10 cellular contexts compared by ENCODE assay signal in the genomic region with DNA sequence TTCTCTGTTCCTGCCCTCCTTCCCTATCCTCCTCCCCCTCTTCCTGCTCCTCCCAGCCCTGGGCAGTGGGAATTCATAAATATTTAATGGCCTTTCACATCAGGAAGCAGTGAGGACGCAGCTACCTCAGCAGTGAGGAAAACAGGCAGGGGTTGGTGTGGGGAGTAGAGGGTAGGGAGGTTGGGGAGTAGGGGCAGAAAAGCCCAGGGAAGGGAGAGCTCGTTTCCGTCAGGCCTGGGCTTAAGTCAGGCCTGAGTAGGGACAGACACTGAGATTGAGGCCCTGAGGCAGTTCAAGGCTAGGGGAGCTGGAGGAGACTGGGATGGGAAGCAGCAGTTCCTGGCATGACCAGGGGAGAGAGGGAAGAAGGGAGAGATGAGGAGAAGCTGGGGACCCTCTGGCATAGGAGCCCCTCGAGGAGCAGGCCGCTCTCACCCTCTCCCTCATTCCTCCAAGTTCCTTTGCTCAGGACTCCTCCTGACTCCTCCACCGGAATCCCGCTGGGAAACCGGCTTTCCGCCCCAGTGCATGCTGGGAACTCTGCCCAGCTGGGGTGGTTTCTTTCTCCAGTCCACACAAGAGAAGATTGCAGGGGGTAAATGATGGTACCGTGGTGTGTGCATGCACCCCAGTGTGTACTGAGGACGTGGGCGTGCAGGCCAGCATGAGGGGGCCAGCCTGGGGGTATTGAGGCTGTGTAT. TPM values are rescaled to one million over a fixed set of nuclear protein-coding genes. Genes with fewer than 3 reads are reported as not detected.
DNase-seq lines count a peak whose midpoint lies in the region; ATAC-seq and TF ChIP-seq lines count a peak whose summit lies in the region.
"Had no signal": no experiment of that assay in that cellular context is flagged by ENCODE, and none has a peak within 500 bp of the region (broad histone marks: within the 10 kb centered on the region; RNA-seq: fewer than 3 reads in every experiment).

No MANE protein-coding gene starts in this region.

- no peaks in the 10 kb centered on the region for H4K20me1 ChIP-seq in H9 (ENCODE audit: control insufficient read depth, insufficient read depth, insufficient read length)

- no peak overlapping the region for H3K56ac ChIP-seq in H9 (ENCODE audit: insufficient read length, low read depth, low read length)

- no peak overlapping the region for H2BK20ac ChIP-seq in H9 (ENCODE audit: low read depth, low read length, poor library complexity, severe bottlenecking)

- H3K27ac ChIP-seq in H9 (ENCODE audit: insufficient read length, low read depth, low read length) (no peak overlapping the region), left ventricle myocardium inferior (replicated peaks) (peak overlapping the region; percentile 46), trophoblast cell (ENCODE audit: low read depth, low read length) (peak overlapping the region; percentile 42), aorta (ENCODE audit: low read depth in 1 of 2, low read length in 2 of 2) (no peak overlapping the region)

- peaks cover 34 to 50% of the 10 kb centered on the region in 2 experiments for H3K4me1 Mint-ChIP-seq in H9

- H2BK12ac ChIP-seq in H9 (ENCODE audit: insufficient read length, low read depth, low read length) (no peak overlapping the region), trophoblast cell (ENCODE audit: low read length) (peak overlapping the region; percentile 28)

- H4K5ac ChIP-seq in H9 (ENCODE audit: insufficient read length, low read depth, low read length) = no peak overlapping the region

- H3K23ac ChIP-seq in H9 (ENCODE audit: insufficient read length, low read depth, low read length) (no peak overlapping the region), trophoblast cell (ENCODE audit: low read length) (no peak overlapping the region)

- H3K4me2 ChIP-seq in H9 (ENCODE audit: insufficient read depth, insufficient read length, low read length) (no peak overlapping the region), trophoblast cell (ENCODE audit: low read length) (no peak overlapping the region)

- no peak overlapping the region for H2BK15ac ChIP-seq in H9 (ENCODE audit: low read depth, low read length)

- H2BK5ac ChIP-seq in H9 (ENCODE audit: insufficient read length, low read length) (no peak overlapping the region), trophoblast cell (ENCODE audit: low read depth, low read length, poor library complexity) (no peak overlapping the region)

- H3K79me2 ChIP-seq in H9 (ENCODE audit: insufficient read depth, low read length) (no peaks in the 10 kb centered on the region), trophoblast cell (ENCODE audit: control insufficient read depth, insufficient read depth, low read length, poor library complexity) (no peaks in the 10 kb centered on the region)

- H2AK5ac ChIP-seq in H9 (ENCODE audit: insufficient read length, low read length) (no peak overlapping the region), trophoblast cell (ENCODE audit: low read length) (peak overlapping the region; percentile 28)

- H2BK120ac ChIP-seq in H9 (ENCODE audit: low read depth, low read length, poor library complexity, severe bottlenecking) = no peak overlapping the region
- peak overlapping the region; percentile 13 for H2BK120ac ChIP-seq in trophoblast cell (ENCODE audit: insufficient read depth, low read length, poor library complexity)

- peak overlapping the region; percentile 6 for H4K12ac ChIP-seq in trophoblast cell (ENCODE audit: low read depth, low read length)

- no peak for ATAC-seq in aorta (ENCODE audit: low FRiP score)

- no peak for TF ChIP-seq CTCF in H9 (conservative IDR thresholded peaks at IDR 0.05)
- TF ChIP-seq CTCF in left ventricle myocardium inferior (IDR thresholded peaks at IDR 0.05; ENCODE audit: borderline replicate concordance) = no peak

- H3K27me3 ChIP-seq in H9 (ENCODE audit: insufficient read depth, low read length) (no peaks in the 10 kb centered on the region; the same call in 1 of the 2 replicates), left ventricle myocardium inferior (ENCODE audit: low read depth) (peaks cover 4% of the 10 kb centered on the region), trophoblast cell (ENCODE audit: insufficient read depth, low read length) (no peaks in the 10 kb centered on the region), aorta (ENCODE audit: control insufficient read depth in 1 of 2, insufficient read depth in 2 of 2, low read length in 1 of 2) (no peaks in the 10 kb centered on the region)

- peak overlapping the region; percentile 38 to 88 (median 53); a peak in 6 of 7 replicates for H3K27ac Mint-ChIP-seq in H9

- H3K9me3 ChIP-seq in H9 (ENCODE audit: control insufficient read depth, low read depth, low read length) (no peaks in the 10 kb centered on the region), left ventricle myocardium inferior (replicated peaks) (no peaks in the 10 kb centered on the region), trophoblast cell (ENCODE audit: insufficient read depth, low read depth, low read length) (peaks cover 3% of the 10 kb centered on the region), aorta (ENCODE audit: control insufficient read depth, low read length) (no peaks in the 10 kb centered on the region)

- H3K4me1 ChIP-seq in H9 (ENCODE audit: insufficient read depth, low read length) (peaks cover 3% of the 10 kb centered on the region; the same call in 1 of the 2 replicates), left ventricle myocardium inferior (peaks cover 14% of the 10 kb centered on the region), trophoblast cell (ENCODE audit: control insufficient read depth in 1 of 2, insufficient read depth in 2 of 2, low read length in 2 of 2) (peaks cover 23 to 27% of the 10 kb centered on the region in 2 experiments), aorta (ENCODE audit: control insufficient read depth in 1 of 2, insufficient read depth in 2 of 2, low read length in 2 of 2) (no peaks in the 10 kb centered on the region)

- H3K4ac ChIP-seq in H9 (ENCODE audit: low read depth, low read length) = no peak overlapping the region
- H3K4ac ChIP-seq in trophoblast cell (ENCODE audit: low read depth, low read length) = no peak overlapping the region

- H3T11ph ChIP-seq in H9 (ENCODE audit: low read length) = no peak overlapping the region

- H4K91ac ChIP-seq in H9 (ENCODE audit: insufficient read length, low read depth, low read length) (no peak overlapping the region), trophoblast cell (ENCODE audit: low read depth, low read length) (peak overlapping the region; percentile 2)

- WGBS in H9 (ENCODE audit: extremely low coverage, insufficient read length, low lambda C conversion rate) = no CpG with 5 or more reads among the region's 12 CpGs
- no CpG with 5 or more reads among the region's 12 CpGs for WGBS in trophoblast cell (ENCODE audit: extremely low coverage, insufficient coverage, insufficient read length)
- WGBS in aorta, 2 donors = 39 to 53% methylated on average over 12 of the region's 12 CpGs

- H3K23me2 ChIP-seq in H9 (ENCODE audit: insufficient read length, low read depth, low read length, poor library complexity, severe bottlenecking) = peaks cover 5% of the 10 kb centered on the region

- H3K27me3 Mint-ChIP-seq in H9 (ENCODE audit: low read depth) = peaks cover 44% of the 10 kb centered on the region

- peak overlapping the region in 1 of 2 experiments; percentile 69; a peak in 2 of 5 replicates for H3K4me3 Mint-ChIP-seq in H9

- H3K79me1 ChIP-seq in H9 (ENCODE audit: insufficient read depth, low read depth, low read length, poor library complexity, severe bottlenecking) (no peaks in the 10 kb centered on the region), trophoblast cell (ENCODE audit: low read length) (peaks cover 13% of the 10 kb centered on the region)

- H3K36me3 Mint-ChIP-seq in H9 (ENCODE audit: insufficient read depth in 1 of 3, low read depth in 3 of 3) = peaks cover 0 to 2% (median 0%) of the 10 kb centered on the region in 3 experiments; a peak in 1 of 7 replicates

- no peak overlapping the region for H2AFZ ChIP-seq in H9 (ENCODE audit: low read length)
- H2AFZ ChIP-seq in trophoblast cell (ENCODE audit: insufficient read depth, low read length, poor library complexity) = peak overlapping the region; percentile 9

- H3K4me3 ChIP-seq in left ventricle myocardium inferior (no peak overlapping the region), trophoblast cell (ENCODE audit: low read depth, low read length) (no peak overlapping the region), aorta (ENCODE audit: low read length in 2 of 2) (no peak overlapping the region)

- H4K8ac ChIP-seq in H9 (replicated peaks; ENCODE audit: insufficient read length, low read depth, low read length) (no peak overlapping the region), trophoblast cell (ENCODE audit: low read depth, low read length) (peak overlapping the region; percentile 30)

- H3K36me3 ChIP-seq in left ventricle myocardium inferior = no peaks in the 10 kb centered on the region
- H3K36me3 ChIP-seq in trophoblast cell (ENCODE audit: control insufficient read depth in 1 of 2, insufficient read depth in 2 of 2, low read length in 2 of 2) = no peaks in the 10 kb centered on the region
- H3K36me3 ChIP-seq in aorta (ENCODE audit: control insufficient read depth in 1 of 2, insufficient read depth in 2 of 2, low read length in 1 of 2) = no peaks in the 10 kb centered on the region

- H3K14ac ChIP-seq in H9 (ENCODE audit: insufficient read depth, low read length) (no peak overlapping the region), trophoblast cell (ENCODE audit: low read length) (no peak overlapping the region)

- DNase-seq in H9 (peak; percentile 70), left ventricle myocardium inferior (no peak), trophoblast cell (no peak), NCI-H1694 treated with DMSO at 0.1 percent for 48 hours (lab: John Stamatoyannopoulos, UW) (no peak), NCI-H526 treated with DMSO at 0.1 percent for 48 hours (lab: John Stamatoyannopoulos, UW) (no peak), aorta (no peak), NK-92 (lab: John Stamatoyannopoulos, UW; ENCODE audit: unreplicated experiment) (no peak)
- DNase-seq: cortex of kidney, MM.1S had no signal

- H3K9me3 Mint-ChIP-seq in H9 = no peaks in the 10 kb centered on the region

- H3K18ac ChIP-seq in H9 (ENCODE audit: insufficient read length, low read depth, low read length) (no peak overlapping the region), trophoblast cell (ENCODE audit: low read length) (no peak overlapping the region)

- H3K9ac ChIP-seq in H9 (ENCODE audit: extremely low read depth, insufficient read length, low read length) = no peak overlapping the region
- no peak overlapping the region for H3K9ac ChIP-seq in trophoblast cell (ENCODE audit: low read length)

- intact Hi-C loops in left ventricle myocardium inferior (cut with micrococcal nuclease) (no loop called here), aorta (cut with DNase I) (no loop called here)

RNA-seq across cellular contexts. Expression of gene SAMD14, which starts 6.2 kb away (rescaled TPM):
- total RNA-seq in H9 (2021) (4.8 and 5.9 TPM in 2 replicates), left ventricle myocardium inferior (1.6 TPM), aorta (10 to 100 TPM in 1 of 2 donors, 1 to 10 TPM in 1; 9.3 to 12.6 TPM)
- 24.5 TPM for polyA plus RNA-seq in PFSK-1 (2012; ENCODE audit: insufficient read length, low read depth)
- polyA plus RNA-seq in trophoblast cell (2013) = 6.9 and 7.4 TPM in 2 replicates
- 1 to 10 TPM; 2.5 to 3.8 TPM for polyA plus RNA-seq in aorta

RNA-seq across cellular contexts. Expression of gene PPP1R9B, which starts 26.7 kb away (rescaled TPM):
- total RNA-seq in H9 (2021) (23.0 and 25.8 TPM in 2 replicates), left ventricle myocardium inferior (33.0 TPM), aorta (10 to 100 TPM; 64.4 to 99.0 TPM)
- 109 TPM for polyA plus RNA-seq in PFSK-1 (2012; ENCODE audit: insufficient read length, low read depth)
- polyA plus RNA-seq in trophoblast cell (2013) = 23.2 and 23.4 TPM in 2 replicates
- polyA plus RNA-seq in aorta = 10 to 100 TPM; 20.3 to 26.1 TPM

RNA-seq across cellular contexts. Expression of gene PDK2, which starts 28.6 kb away (rescaled TPM):
- 16.2 and 19.9 TPM in 2 replicates for total RNA-seq in H9 (2021)
- polyA plus RNA-seq in PFSK-1 (2012; ENCODE audit: insufficient read length, low read depth) = 25.4 TPM
- total RNA-seq in left ventricle myocardium inferior = 206 TPM
- 16.1 and 16.2 TPM in 2 replicates for polyA plus RNA-seq in trophoblast cell (2013)
- 10 to 100 TPM; 39.4 to 42.8 TPM for total RNA-seq in aorta
- polyA plus RNA-seq in aorta = 10 to 100 TPM; 15.0 to 45.8 TPM

RNA-seq across cellular contexts. Expression of gene SGCA, which starts 42.0 kb away (rescaled TPM):
- total RNA-seq in H9 (2021) = 0.24 TPM in 1 of 2 replicates, not detected in the other
- 1.4 TPM for polyA plus RNA-seq in PFSK-1 (2012; ENCODE audit: insufficient read length, low read depth)
- total RNA-seq in left ventricle myocardium inferior = 137 TPM
- not detected in 2 replicates for polyA plus RNA-seq in trophoblast cell (2013)
- total RNA-seq in aorta = 10 to 100 TPM; 91.8 to 92.7 TPM
- polyA plus RNA-seq in aorta = 100 to 1,000 TPM in 1 of 2 donors, 10 to 100 TPM in 1; 86.4 to 198 TPM

Comparison
In these comparisons a context has a peak if more than half of its experiments do, and no peak if none do; other contexts are left out.
1. H3K27ac ChIP-seq: peak in left ventricle myocardium inferior (single experiment) and trophoblast cell (single experiment); none in H9 (single experiment) and aorta (0 of 2).